1 cellular context compared by ENCODE assay signal in genomic region chr3:114093596-114093995, GRCh38.
TF ChIP-seq lines count a peak whose summit lies in the region.

No MANE protein-coding gene starts in this region.

TF ChIP-seq in GM12878, 131 proteins besides CTCF, POLR2A, EP300 and RAD21 (continued from another document):
- TF ChIP-seq E2F4 (IDR thresholded peaks at IDR 0.05; ENCODE audit: low read depth, low read length) (no peak), HCFC1 (IDR thresholded peaks at IDR 0.05; ENCODE audit: low read length) (no peak)
